11 cellular contexts compared by ENCODE assay signal in the genomic region with DNA sequence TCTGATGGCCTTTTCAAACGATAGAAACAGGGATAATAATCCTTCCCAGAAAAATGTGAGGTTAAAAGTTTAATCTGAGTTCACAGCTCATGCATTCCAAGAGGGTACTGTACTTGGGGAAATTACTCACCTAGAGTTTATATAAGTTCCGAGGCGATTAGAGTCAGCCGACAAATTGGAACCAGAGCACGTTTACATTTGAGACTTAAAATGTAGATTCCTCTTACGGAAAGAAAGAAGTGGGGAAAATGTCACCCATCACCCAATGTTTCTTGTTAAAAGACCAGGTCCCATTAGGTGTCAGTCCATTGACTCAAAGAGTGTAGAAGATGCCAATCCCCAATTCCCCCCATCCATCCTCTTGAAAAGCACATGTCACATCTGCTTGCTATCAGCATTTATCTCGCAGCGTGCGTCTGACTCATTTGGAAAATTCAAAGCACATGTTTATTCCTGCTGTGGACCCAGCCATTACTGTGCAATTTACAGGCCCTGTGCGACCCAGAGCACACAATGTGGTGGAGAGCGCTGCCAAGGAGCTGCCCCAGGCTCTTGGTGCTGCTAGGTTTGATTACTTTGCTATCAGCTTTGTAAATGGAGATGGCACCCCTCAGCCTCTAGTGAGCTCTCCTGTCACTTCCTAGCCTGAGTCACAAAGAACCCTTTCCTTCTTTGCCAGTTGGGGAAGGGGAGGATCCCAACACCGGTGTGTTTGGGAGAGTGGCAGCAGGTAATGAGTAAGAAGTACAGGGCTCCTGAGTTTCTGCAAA.
DNase-seq lines count a peak whose midpoint lies in the region; ATAC-seq, FAIRE-seq and TF ChIP-seq lines count a peak whose summit lies in the region.
"Had no signal": no experiment of that assay in that cellular context is flagged by ENCODE, and none has a peak within 500 bp of the region (broad histone marks: within the 10 kb centered on the region; RNA-seq: fewer than 3 reads in every experiment).

No MANE protein-coding gene starts in this region.

- H3K4me1 ChIP-seq in fibroblast of lung (ENCODE audit: control insufficient read depth, extremely low read depth, insufficient read depth, low read length), result peaks cover 10% of the 10 kb centered on the region
- H3K4me1 ChIP-seq in pancreas, result peaks cover 8 to 28% (median 27%) of the 10 kb centered on the region in 3 donors

- peak overlapping the region; percentile 95 for H3K27ac ChIP-seq in fibroblast of lung (ENCODE audit: insufficient read depth, low read length)
- peak overlapping the region; percentile 11 to 58 (median 52) for H3K27ac ChIP-seq in pancreas
- H3K27ac ChIP-seq: KMS-11 had no signal

- H3K27me3 ChIP-seq in fibroblast of lung (ENCODE audit: control insufficient read depth, insufficient read depth, low read length) (no peaks in the 10 kb centered on the region), pancreas (no peaks in the 10 kb centered on the region)

- H3K9me3 ChIP-seq in fibroblast of lung (ENCODE audit: control insufficient read depth, insufficient read depth, low read depth, low read length), result no peaks in the 10 kb centered on the region
- H3K9me3 ChIP-seq in pancreas, result no peaks in the 10 kb centered on the region

- peak; percentile 50 to 68 (median 60) for ATAC-seq in pancreas

- intact Hi-C loops in pancreas (cut with DNase I), result no loop called here

- no peaks in the 10 kb centered on the region for H3K36me3 ChIP-seq in fibroblast of lung (ENCODE audit: control insufficient read depth, insufficient read depth, low read length)
- no peaks in the 10 kb centered on the region for H3K36me3 ChIP-seq in pancreas

- H3K4me2 ChIP-seq in fibroblast of lung (ENCODE audit: extremely low read depth, insufficient read depth, low read length), result peak overlapping the region; percentile 44
- H3K4me2 ChIP-seq: KMS-11 had no signal

- peak; percentile 80 for DNase-seq in Daoy (ENCODE audit: low read depth)
- peak; percentile 100 for DNase-seq in NCI-H69 (lab: John Stamatoyannopoulos, UW)
- DNase-seq in fibroblast of lung (ENCODE audit: low read depth in 2 of 2), result peak; percentile 71 to 91
- peak in 2 of 6 donors; percentile 33 to 49 for DNase-seq in pancreas
- no peak for DNase-seq in NCI-H526 treated with DMSO at 0.1 percent for 48 hours (lab: John Stamatoyannopoulos, UW)
- no peak for DNase-seq in globus pallidus (ENCODE audit: low spot score)
- no peak for DNase-seq in activated T-cell treated with anti-CD3 and anti-CD28 coated beads for 4 hours
- DNase-seq in DMS53 (lab: John Stamatoyannopoulos, UW), result no peak
- DNase-seq: activated CD4-positive, alpha-beta T cell treated with anti-CD3 and anti-CD28 coated beads, Interleukin-2, amount 50 U/mL, for 48 hours had no signal

- H2AFZ ChIP-seq in fibroblast of lung (ENCODE audit: low read length), result no peak overlapping the region

- no peak overlapping the region for H3K9ac ChIP-seq in fibroblast of lung (ENCODE audit: insufficient read depth, low read length)
- H3K9ac ChIP-seq: KMS-11 had no signal

- TF ChIP-seq CTCF in fibroblast of lung (conservative IDR thresholded peaks at IDR 0.05 in 1 of 2, IDR thresholded peaks at IDR 0.05 in 1 of 2; ENCODE audit: low read depth in 1 of 2, low read length in 2 of 2) (no peak), pancreas (IDR thresholded peaks at IDR 0.05) (no peak)

- H3K79me2 ChIP-seq in fibroblast of lung (ENCODE audit: control insufficient read depth, insufficient read depth, low read length), result no peaks in the 10 kb centered on the region

- H3K4me3 ChIP-seq in fibroblast of lung (replicated peaks in 1 of 4; ENCODE audit: control extremely low read depth in 1 of 4, insufficient read depth in 1 of 4, low read depth in 3 of 4, low read length in 4 of 4), result no peak overlapping the region
- H3K4me3 ChIP-seq in pancreas, result no peak overlapping the region

- 38 to 54% methylated on average over 12 of the region's 12 CpGs for WGBS in pancreas, 2 donors

- no peaks in the 10 kb centered on the region for H4K20me1 ChIP-seq in fibroblast of lung (ENCODE audit: control insufficient read depth, extremely low read depth, insufficient read depth, low read length)

- FAIRE-seq in pancreas (lab: Jason Lieb, UNC), result no peak
- FAIRE-seq: RCC 7860 had no signal

Comparison
In these comparisons a context has a peak if more than half of its experiments do, and no peak if none do; other contexts are left out.
1. DNase-seq: peak in Daoy (single experiment), NCI-H69 (single experiment) and fibroblast of lung (2 of 2); none in NCI-H526 treated with DMSO at 0.1 percent for 48 hours (single experiment), globus pallidus (single experiment), activated T-cell treated with anti-CD3 and anti-CD28 coated beads for 4 hours (single experiment) and DMS53 (single experiment).